In the genomic region with DNA sequence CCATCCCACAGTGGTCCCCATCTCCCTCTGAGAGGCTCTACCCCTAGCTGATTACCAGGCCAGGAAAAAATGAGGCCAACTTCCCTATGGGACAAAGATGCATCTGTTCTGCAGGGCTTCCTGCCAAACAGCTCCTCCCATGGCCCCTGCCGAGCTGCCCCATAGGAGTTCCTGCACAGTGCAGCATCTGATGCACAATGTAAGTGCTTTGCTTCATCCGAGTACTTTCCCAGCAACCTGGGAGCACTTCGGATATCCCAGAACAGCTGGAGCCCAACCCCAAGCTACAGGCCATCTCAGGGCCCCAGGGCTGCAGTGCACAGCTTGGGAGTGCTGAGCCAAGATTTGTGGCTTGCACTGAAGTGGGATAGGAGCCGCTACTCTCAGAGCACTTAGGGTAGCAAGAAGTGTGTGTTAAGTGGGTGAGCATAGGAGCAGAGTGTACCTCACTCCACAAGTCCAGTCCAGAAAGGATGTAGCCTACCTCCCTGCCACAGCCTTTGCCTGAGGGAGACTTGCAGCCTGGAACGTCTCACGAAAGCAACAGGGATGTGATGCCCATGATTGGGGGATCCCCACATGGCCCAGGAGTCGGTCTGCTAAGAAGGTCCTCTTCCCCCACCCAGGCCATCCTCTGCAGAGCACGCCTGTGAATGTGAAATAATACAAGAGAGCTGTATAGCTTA, we compare ENCODE assay signal across 22 cellular contexts.
DNase-seq lines count a peak whose midpoint lies in the region; ATAC-seq, FAIRE-seq and TF ChIP-seq lines count a peak whose summit lies in the region.
"Had no signal": no experiment of that assay in that cellular context is flagged by ENCODE, and none has a peak within 500 bp of the region (broad histone marks: within the 10 kb centered on the region; RNA-seq: fewer than 3 reads in every experiment).

No MANE protein-coding gene starts in this region.

- TF ChIP-seq POLR2A in GM12892 (IDR thresholded peaks at IDR 0.05; ENCODE audit: low read depth, low read length) = no peak

- ATAC-seq in GM19397 (IDR thresholded peaks at IDR 0.05; ENCODE audit: unreplicated experiment) = peak; percentile 12
- ATAC-seq in HG02642 (IDR thresholded peaks at IDR 0.05; ENCODE audit: poor library complexity, unreplicated experiment) = peak; percentile 30
- ATAC-seq in HG03175 (IDR thresholded peaks at IDR 0.05; ENCODE audit: unreplicated experiment) = peak; percentile 29
- no peak for ATAC-seq in HG03460 (IDR thresholded peaks at IDR 0.05; ENCODE audit: unreplicated experiment)
- ATAC-seq in HG02938 (IDR thresholded peaks at IDR 0.05; ENCODE audit: unreplicated experiment) = no peak
- ATAC-seq: activated CD4-positive, CD25-positive, alpha-beta regulatory T cell treated with anti-CD3 and anti-CD28 coated beads, Interleukin-2, amount 50 U/mL, for 24 hours; left colon; stimulated activated naive CD8-positive, alpha-beta T cell treated with anti-CD3 and anti-CD28 coated beads, Interleukin-15, Interleukin-2, amounts not matched to agents 100 U/mL and 50 U/mL, for 24 hours had no signal

- FAIRE-seq in GM12892 (lab: Jason Lieb, UNC) = peak; percentile 21
- FAIRE-seq: A204.1, endothelial cell of umbilical vein had no signal

- DNase-seq in GM12892 (ENCODE audit: insufficient read length) = no peak
- DNase-seq in COLO668 (lab: John Stamatoyannopoulos, UW; ENCODE audit: unreplicated experiment) = no peak
- DNase-seq in globus pallidus (ENCODE audit: low spot score) = no peak
- DNase-seq: activated gamma-delta T cell treated with Interleukin-2 at 50 U/mL for 16 hours; anterior cingulate cortex; DMS79; foreskin melanocyte; H7; left colon; midbrain; NCI-H187; NCI-H510A; SIG-M5; stimulated activated naive CD8-positive, alpha-beta T cell treated with anti-CD3 and anti-CD28 coated beads, Interleukin-15, Interleukin-2, amounts not matched to agents 100 U/mL and 50 U/mL, for 24 hours had no signal

Comparison
In these comparisons a context has a peak if more than half of its experiments do, and no peak if none do; other contexts are left out.
1. ATAC-seq: peak in GM19397 (single experiment), HG02642 (single experiment) and HG03175 (single experiment); none in HG03460 (single experiment) and HG02938 (single experiment).